In the genomic region with DNA sequence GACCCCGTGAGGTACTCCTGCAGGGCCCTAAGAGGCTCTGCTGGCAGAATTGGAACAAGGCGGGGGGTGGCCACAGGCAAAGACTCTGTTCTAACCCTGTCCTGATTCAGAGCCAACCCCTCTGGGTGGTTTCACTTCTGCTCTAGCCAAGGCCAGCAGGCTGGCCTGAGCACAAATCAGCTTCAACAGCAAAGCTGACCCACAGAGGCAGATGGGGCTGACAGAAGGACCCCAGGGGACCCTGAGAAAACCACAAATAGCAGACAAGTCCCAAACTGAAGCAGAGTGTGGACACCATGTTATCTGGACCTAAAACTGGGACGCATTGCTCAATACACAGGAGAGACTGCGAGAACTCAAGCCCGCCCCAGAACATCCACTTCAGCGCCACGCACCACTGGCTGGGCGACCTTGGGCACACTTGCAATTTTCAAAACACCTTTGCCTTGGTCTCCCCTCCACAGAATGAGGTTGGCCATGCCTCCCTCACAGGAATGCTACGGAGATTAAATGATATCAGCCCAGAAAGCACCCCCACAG, we compare ENCODE assay signal across 9 cellular contexts.
DNase-seq lines count a peak whose midpoint lies in the region; ATAC-seq and TF ChIP-seq lines count a peak whose summit lies in the region.
"Had no signal": no experiment of that assay in that cellular context is flagged by ENCODE, and none has a peak within 500 bp of the region (broad histone marks: within the 10 kb centered on the region; RNA-seq: fewer than 3 reads in every experiment).

No MANE protein-coding gene starts in this region.

- H3K4me3 ChIP-seq in body of pancreas: no peak overlapping the region
- H3K4me3 ChIP-seq: suprapubic skin had no signal

- peak overlapping the region; percentile 63 to 84 (median 82) for H3K27ac ChIP-seq in body of pancreas
- H3K27ac ChIP-seq: suprapubic skin had no signal

- H3K4me3 Mint-ChIP-seq in stimulated activated naive B cell treated with anti-CD40 and anti-IgM and Interleukin-4, amounts not matched to agents 10 μg/mL and 1 μg/mL and 100 μg/mL, for 72 hours: peak overlapping the region in 1 of 2 donors; percentile 44
- H3K4me3 Mint-ChIP-seq in activated T-helper 2 cell treated with anti-CD3 and anti-CD28 coated beads, Interferon-gamma antibody, Interleukin-2, Interleukin-4, amounts not matched to agents 10 μg/mL and 5 μg/mL and 100 μg/mL, durations not matched to agents 14 hours and 24 hours and 36 hours (ENCODE audit: low read depth): no peak overlapping the region

- no peaks in the 10 kb centered on the region for H3K27me3 ChIP-seq in body of pancreas
- H3K27me3 ChIP-seq: suprapubic skin had no signal

- peak; percentile 60 to 73 (median 70) for DNase-seq in body of pancreas
- peak; percentile 53 for DNase-seq in stimulated activated naive B cell treated with anti-CD40 and anti-IgM and Interleukin-4, amounts not matched to agents 10 μg/mL and 1 μg/mL and 100 μg/mL, for 72 hours
- no peak for DNase-seq in NCI-H446 treated with DMSO at 0.1 percent for 48 hours (lab: John Stamatoyannopoulos, UW)
- no peak for DNase-seq in AG20443 (ENCODE audit: low spot score)
- DNase-seq in NCI-H2107 treated with DMSO at 0.1 percent for 48 hours (lab: John Stamatoyannopoulos, UW; ENCODE audit: unreplicated experiment): no peak
- DNase-seq in activated T-helper 2 cell treated with anti-CD3 and anti-CD28 coated beads, Interferon-gamma antibody, Interleukin-2, Interleukin-4, amounts not matched to agents 10 μg/mL and 5 μg/mL and 100 μg/mL, durations not matched to agents 14 hours and 24 hours and 36 hours (ENCODE audit: low spot score): no peak

- H3K4me1 ChIP-seq in body of pancreas: peaks cover 81% of the 10 kb centered on the region

- peak overlapping the region; percentile 44 for H3K27ac Mint-ChIP-seq in stimulated activated naive B cell treated with anti-CD40 and anti-IgM and Interleukin-4, amounts not matched to agents 10 μg/mL and 1 μg/mL and 100 μg/mL, for 72 hours
- H3K27ac Mint-ChIP-seq in activated T-helper 2 cell treated with anti-CD3 and anti-CD28 coated beads, Interferon-gamma antibody, Interleukin-2, Interleukin-4, amounts not matched to agents 10 μg/mL and 5 μg/mL and 100 μg/mL, durations not matched to agents 14 hours and 24 hours and 36 hours: no peak overlapping the region

- peak in 1 of 7 experiments; percentile 5 for TF ChIP-seq CTCF in body of pancreas (IDR thresholded peaks at IDR 0.05)

- no peaks in the 10 kb centered on the region for H3K9me3 ChIP-seq in body of pancreas
- H3K9me3 ChIP-seq: suprapubic skin had no signal

- 42 to 45% methylated on average over 8 to 9 of the region's 9 CpGs for WGBS in body of pancreas, 2 donors

- H3K36me3 ChIP-seq in body of pancreas (replicated peaks in 1 of 2; ENCODE audit: insufficient read depth in 1 of 2, low read depth in 2 of 2): no peaks in the 10 kb centered on the region
- H3K36me3 ChIP-seq: suprapubic skin had no signal

- H3K9me3 Mint-ChIP-seq in stimulated activated naive B cell treated with anti-CD40 and anti-IgM and Interleukin-4, amounts not matched to agents 10 μg/mL and 1 μg/mL and 100 μg/mL, for 72 hours: no peaks in the 10 kb centered on the region
- no peaks in the 10 kb centered on the region for H3K9me3 Mint-ChIP-seq in activated T-helper 2 cell treated with anti-CD3 and anti-CD28 coated beads, Interferon-gamma antibody, Interleukin-2, Interleukin-4, amounts not matched to agents 10 μg/mL and 5 μg/mL and 100 μg/mL, durations not matched to agents 14 hours and 24 hours and 36 hours

- H3K36me3 Mint-ChIP-seq in stimulated activated naive B cell treated with anti-CD40 and anti-IgM and Interleukin-4, amounts not matched to agents 10 μg/mL and 1 μg/mL and 100 μg/mL, for 72 hours: no peaks in the 10 kb centered on the region
- no peaks in the 10 kb centered on the region for H3K36me3 Mint-ChIP-seq in activated T-helper 2 cell treated with anti-CD3 and anti-CD28 coated beads, Interferon-gamma antibody, Interleukin-2, Interleukin-4, amounts not matched to agents 10 μg/mL and 5 μg/mL and 100 μg/mL, durations not matched to agents 14 hours and 24 hours and 36 hours (ENCODE audit: low read depth)

- H3K4me1 Mint-ChIP-seq in stimulated activated naive B cell treated with anti-CD40 and anti-IgM and Interleukin-4, amounts not matched to agents 10 μg/mL and 1 μg/mL and 100 μg/mL, for 72 hours: peaks cover 19 to 20% of the 10 kb centered on the region in 2 donors
- no peaks in the 10 kb centered on the region for H3K4me1 Mint-ChIP-seq in activated T-helper 2 cell treated with anti-CD3 and anti-CD28 coated beads, Interferon-gamma antibody, Interleukin-2, Interleukin-4, amounts not matched to agents 10 μg/mL and 5 μg/mL and 100 μg/mL, durations not matched to agents 14 hours and 24 hours and 36 hours (ENCODE audit: low read depth)

- TF ChIP-seq POLR2A in GM19099 (IDR thresholded peaks at IDR 0.05; ENCODE audit: extremely low read depth, insufficient read length, low read depth) (peak; percentile 14), body of pancreas (IDR thresholded peaks at IDR 0.05) (peak in 1 of 3 donors; percentile 25)

- peak; percentile 67 for ATAC-seq in HG02973 (IDR thresholded peaks at IDR 0.05; ENCODE audit: unreplicated experiment)
- peak; percentile 78 for ATAC-seq in body of pancreas
- peak; percentile 98 to 99 for ATAC-seq in stimulated activated naive B cell treated with anti-CD40 and anti-IgM and Interleukin-4, amounts not matched to agents 10 μg/mL and 1 μg/mL and 100 μg/mL, for 72 hours (replicated peaks)

- no peaks in the 10 kb centered on the region for H3K27me3 Mint-ChIP-seq in stimulated activated naive B cell treated with anti-CD40 and anti-IgM and Interleukin-4, amounts not matched to agents 10 μg/mL and 1 μg/mL and 100 μg/mL, for 72 hours
- H3K27me3 Mint-ChIP-seq in activated T-helper 2 cell treated with anti-CD3 and anti-CD28 coated beads, Interferon-gamma antibody, Interleukin-2, Interleukin-4, amounts not matched to agents 10 μg/mL and 5 μg/mL and 100 μg/mL, durations not matched to agents 14 hours and 24 hours and 36 hours (ENCODE audit: low read depth): no peaks in the 10 kb centered on the region

- intact Hi-C loops in body of pancreas (cut with DNase I): no loop called here
- intact Hi-C loops in activated T-helper 2 cell treated with anti-CD3 and anti-CD28 coated beads, Interferon-gamma antibody, Interleukin-2, Interleukin-4, amounts not matched to agents 10 μg/mL and 5 μg/mL and 100 μg/mL, durations not matched to agents 14 hours and 24 hours and 36 hours (cut with micrococcal nuclease): no loop called here

Comparison
In these comparisons a context has a peak if more than half of its experiments do, and no peak if none do; other contexts are left out.
1. DNase-seq: peak in body of pancreas (4 of 4) and stimulated activated naive B cell treated with anti-CD40 and anti-IgM and Interleukin-4, amounts not matched to agents 10 μg/mL and 1 μg/mL and 100 μg/mL, for 72 hours (single experiment); none in NCI-H446 treated with DMSO at 0.1 percent for 48 hours (single experiment), AG20443 (single experiment), NCI-H2107 treated with DMSO at 0.1 percent for 48 hours (single experiment) and activated T-helper 2 cell treated with anti-CD3 and anti-CD28 coated beads, Interferon-gamma antibody, Interleukin-2, Interleukin-4, amounts not matched to agents 10 μg/mL and 5 μg/mL and 100 μg/mL, durations not matched to agents 14 hours and 24 hours and 36 hours (single experiment).
2. Peak in every context shown above with its lines, with median percentiles within 50 percentile points of each other: ATAC-seq.